In the genomic region with DNA sequence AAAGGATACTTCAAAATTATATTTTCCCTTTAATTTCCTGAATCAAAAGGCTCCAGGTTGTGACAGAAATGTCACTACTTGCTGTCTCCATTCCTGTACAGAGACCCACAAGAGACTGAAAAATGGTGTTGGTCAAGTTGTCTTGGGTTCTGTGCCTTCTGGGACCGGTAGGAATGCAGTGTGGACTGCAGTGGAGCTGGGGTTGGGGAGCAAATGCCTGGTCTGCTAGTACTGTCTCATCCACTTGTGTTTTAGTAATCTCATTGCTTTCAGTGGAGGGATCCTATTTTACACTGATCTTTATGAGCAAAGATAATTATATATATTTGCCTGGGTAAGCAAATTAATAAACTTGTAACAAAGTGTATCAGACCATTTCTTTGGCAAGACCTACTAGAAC, we compare ENCODE assay signal across 20 cellular contexts. TPM values are rescaled to one million over a fixed set of nuclear protein-coding genes. Genes with fewer than 3 reads are reported as not detected.
DNase-seq lines count a peak whose midpoint lies in the region; TF ChIP-seq lines count a peak whose summit lies in the region.
"Had no signal": no experiment of that assay in that cellular context is flagged by ENCODE, and none has a peak within 500 bp of the region (broad histone marks: within the 10 kb centered on the region; RNA-seq: fewer than 3 reads in every experiment).

No MANE protein-coding gene starts in this region.

- peak overlapping the region; percentile 96 for H3K27ac ChIP-seq in Karpas-422 (ENCODE audit: low read length)
- no peak overlapping the region for H3K27ac ChIP-seq in endodermal cell (ENCODE audit: low read depth, low read length)
- H3K27ac ChIP-seq in parathyroid adenoma = peak overlapping the region; percentile 42
- H3K27ac ChIP-seq: 22Rv1, BLaER1 had no signal

- H3K9me3 ChIP-seq in Karpas-422 (ENCODE audit: low read length) (no peaks in the 10 kb centered on the region), endodermal cell (ENCODE audit: control insufficient read depth, low read length) (no peaks in the 10 kb centered on the region), parathyroid adenoma (ENCODE audit: control insufficient read depth, low read length) (no peaks in the 10 kb centered on the region)
- H3K9me3 ChIP-seq: BLaER1 had no signal

- H3K79me2 ChIP-seq in Karpas-422 (ENCODE audit: low read length) (peaks cover 6% of the 10 kb centered on the region; the same call in 1 of the 2 replicates), parathyroid adenoma (no peaks in the 10 kb centered on the region)

- no peak overlapping the region for H2AFZ ChIP-seq in Karpas-422 (ENCODE audit: low read length)
- no peak overlapping the region for H2AFZ ChIP-seq in parathyroid adenoma

- H3K36me3 ChIP-seq in Karpas-422 (ENCODE audit: insufficient read depth, low read length) (peaks cover 4% of the 10 kb centered on the region; the same call in 1 of the 2 replicates), endodermal cell (ENCODE audit: control insufficient read depth, insufficient read depth, low read length) (peaks cover 17% of the 10 kb centered on the region), parathyroid adenoma (ENCODE audit: control insufficient read depth, insufficient read depth, low read length) (no peaks in the 10 kb centered on the region)

- H3K36me3 Mint-ChIP-seq in endodermal cell (ENCODE audit: low read depth) = peaks cover 16% of the 10 kb centered on the region

- H4K20me1 ChIP-seq in Karpas-422 (ENCODE audit: insufficient read depth, low read depth, low read length) = no peaks in the 10 kb centered on the region
- H4K20me1 ChIP-seq: BLaER1 had no signal

- no peak overlapping the region for H3K4me3 Mint-ChIP-seq in endodermal cell
- H3K4me3 Mint-ChIP-seq: CD14-positive monocyte; CD4-positive, alpha-beta memory T cell; H9 had no signal

- H3K4me1 ChIP-seq in Karpas-422 (ENCODE audit: low read length) (peaks cover 66% of the 10 kb centered on the region), endodermal cell (ENCODE audit: control insufficient read depth, insufficient read depth, low read length) (no peaks in the 10 kb centered on the region), parathyroid adenoma (peaks cover 12% of the 10 kb centered on the region)
- H3K4me1 ChIP-seq: BLaER1 had no signal

- WGBS in endodermal cell (ENCODE audit: insufficient coverage in 1 of 2, insufficient read length in 1 of 2), 2 experiments = 83% methylated on average over 1 of the region's 1 CpG; no CpG with 5 or more reads in 1 of the 2 experiments

- no peaks in the 10 kb centered on the region for H3K9me3 Mint-ChIP-seq in endodermal cell
- H3K9me3 Mint-ChIP-seq: CD14-positive monocyte; CD4-positive, alpha-beta memory T cell; H9 had no signal

- no peaks in the 10 kb centered on the region for H3K27me3 Mint-ChIP-seq in endodermal cell (ENCODE audit: insufficient read depth)
- H3K27me3 Mint-ChIP-seq: CD4-positive, alpha-beta memory T cell had no signal

- peak; percentile 39 for DNase-seq in DMS79 treated with DMSO at 0.1 percent for 48 hours (lab: John Stamatoyannopoulos, UW)
- DNase-seq in DMS79 (lab: John Stamatoyannopoulos, UW) = no peak
- peak; percentile 70 for DNase-seq in Karpas-422
- no peak for DNase-seq in endodermal cell
- no peak for DNase-seq in NOMO-1 (lab: John Stamatoyannopoulos, UW; ENCODE audit: unreplicated experiment in 2 of 2)
- no peak for DNase-seq in foreskin fibroblast
- DNase-seq in NCI-H2227 (lab: John Stamatoyannopoulos, UW; ENCODE audit: unreplicated experiment) = no peak
- DNase-seq: CD4-positive, alpha-beta memory T cell; DMS153; DND-41; EL; H9 had no signal

- TF ChIP-seq CTCF in endodermal cell (conservative IDR thresholded peaks at IDR 0.05) = no peak
- no peak for TF ChIP-seq CTCF in parathyroid adenoma (IDR thresholded peaks at IDR 0.05)
- no peak for TF ChIP-seq CTCF in foreskin fibroblast (IDR thresholded peaks at IDR 0.05; ENCODE audit: low read depth, low read length)

- peak overlapping the region; percentile 66 for H3K9ac ChIP-seq in Karpas-422 (ENCODE audit: low read length)
- H3K9ac ChIP-seq in endodermal cell (ENCODE audit: extremely low read depth, low read length, poor library complexity, severe bottlenecking) = no peak overlapping the region
- no peak overlapping the region for H3K9ac ChIP-seq in parathyroid adenoma
- H3K9ac ChIP-seq: BLaER1 had no signal

- H3K27ac Mint-ChIP-seq in endodermal cell = peak overlapping the region; percentile 12
- H3K27ac Mint-ChIP-seq: CD4-positive, alpha-beta memory T cell; H9 had no signal

- H3K9me2 ChIP-seq in Karpas-422 (replicated peaks; ENCODE audit: insufficient read depth, low read length) = no peaks in the 10 kb centered on the region

- H3K4me1 Mint-ChIP-seq in endodermal cell = peaks cover 5% of the 10 kb centered on the region
- H3K4me1 Mint-ChIP-seq: CD14-positive monocyte; CD4-positive, alpha-beta memory T cell had no signal

- peak overlapping the region; percentile 47 for H3K4me3 ChIP-seq in Karpas-422 (ENCODE audit: low read length)
- no peak overlapping the region for H3K4me3 ChIP-seq in endodermal cell (ENCODE audit: low read length)
- no peak overlapping the region for H3K4me3 ChIP-seq in parathyroid adenoma (ENCODE audit: low read depth, low read length)
- H3K4me3 ChIP-seq in foreskin fibroblast (ENCODE audit: low read depth in 1 of 2, low read length in 2 of 2) = no peak overlapping the region
- H3K4me3 ChIP-seq: BLaER1, GM12878 had no signal

- H3K27me3 ChIP-seq in Karpas-422 (ENCODE audit: low read length) = no peaks in the 10 kb centered on the region
- no peaks in the 10 kb centered on the region for H3K27me3 ChIP-seq in endodermal cell (ENCODE audit: control insufficient read depth, insufficient read depth, low read length, poor library complexity, severe bottlenecking)
- H3K27me3 ChIP-seq in parathyroid adenoma (ENCODE audit: control insufficient read depth, insufficient read depth, low read length) = no peaks in the 10 kb centered on the region
- H3K27me3 ChIP-seq: BLaER1 had no signal

- H3K4me2 ChIP-seq in Karpas-422 (ENCODE audit: low read depth, low read length, poor library complexity, severe bottlenecking) (peak overlapping the region; percentile 69), parathyroid adenoma (ENCODE audit: low read length) (peak overlapping the region; percentile 20)
- H3K4me2 ChIP-seq: BLaER1 had no signal

RNA-seq across cellular contexts. Expression of gene CATSPER3, which starts 24.2 kb away (rescaled TPM):
- total RNA-seq in Karpas-422 (2014; rRNA removed; shearing (Covaris generic); ENCODE audit: low replicate concordance) = not detected in 2 replicates
- total RNA-seq in endodermal cell = under 1 TPM; 0.64 to 0.68 TPM
- 0.21 TPM for polyA plus RNA-seq in endodermal cell (2013, experiment 1 of 2)
- not detected for polyA plus RNA-seq in endodermal cell (2013, experiment 2 of 2)
- total RNA-seq: G401, H1, HT-29 had no signal

RNA-seq across cellular contexts. Expression of gene PCBD2, which starts 38.6 kb away (rescaled TPM):
- total RNA-seq in Karpas-422 (2014; rRNA removed; shearing (Covaris generic); ENCODE audit: low replicate concordance) = 10.4 and 14.4 TPM in 2 replicates
- 10 to 100 TPM in 1 of 2 donors, 1 to 10 TPM in 1; 9.1 to 12.6 TPM for total RNA-seq in endodermal cell
- polyA plus RNA-seq in endodermal cell (2013, experiment 1 of 2) = 6.2 TPM
- polyA plus RNA-seq in endodermal cell (2013, experiment 2 of 2) = 4.1 TPM

Comparison
In these comparisons a context has a peak if more than half of its experiments do, and no peak if none do; other contexts are left out.
1. DNase-seq: peak in DMS79 treated with DMSO at 0.1 percent for 48 hours (single experiment) and Karpas-422 (single experiment); none in DMS79 (single experiment), endodermal cell (single experiment), NOMO-1 (0 of 2), foreskin fibroblast (0 of 2) and NCI-H2227 (single experiment).